20 cellular contexts compared by ENCODE assay signal in the genomic region with DNA sequence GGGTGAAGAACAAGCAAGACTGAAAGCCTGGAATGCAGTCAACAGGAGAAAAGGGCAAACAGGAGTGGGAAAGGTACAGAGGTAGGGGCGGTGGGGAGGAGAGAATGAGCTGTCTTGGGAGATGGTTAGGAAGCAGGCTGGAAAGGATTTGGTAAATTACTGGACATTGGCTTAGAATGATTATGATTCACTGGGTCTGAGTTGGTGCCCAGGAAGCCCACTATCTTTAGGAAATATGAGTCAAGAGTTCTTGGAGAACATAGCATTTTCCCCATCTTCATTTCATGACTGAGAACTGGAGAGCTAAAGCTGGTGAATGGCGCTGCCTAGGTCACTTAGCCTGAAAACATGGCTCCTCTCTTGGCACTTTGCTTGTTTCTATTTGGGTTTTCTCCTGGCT.
DNase-seq lines count a peak whose midpoint lies in the region; ATAC-seq and TF ChIP-seq lines count a peak whose summit lies in the region.
"Had no signal": no experiment of that assay in that cellular context is flagged by ENCODE, and none has a peak within 500 bp of the region (broad histone marks: within the 10 kb centered on the region; RNA-seq: fewer than 3 reads in every experiment).

No MANE protein-coding gene starts in this region.

- H4K20me1 ChIP-seq in IMR-90 (ENCODE audit: insufficient read depth, low read length) (no peaks in the 10 kb centered on the region), osteoblast (ENCODE audit: insufficient read depth, low read length) (no peaks in the 10 kb centered on the region), PC-9 (ENCODE audit: insufficient read depth) (no peaks in the 10 kb centered on the region)
- H4K20me1 ChIP-seq: BLaER1 had no signal

- no TSS peak for BruUV-seq in IMR-90 (replicated peaks; lab: Mats Ljungman, UMichigan)
- BruUV-seq in PC-9 (replicated peaks; lab: Mats Ljungman, UMichigan), result no TSS peak

- dilution Hi-C loops in IMR-90 (cut with HindIII; ENCODE audit: low sequenced_read_pairs, unreplicated experiment), result no loop called here

- H3K4ac ChIP-seq in IMR-90 (ENCODE audit: low read depth, low read length), result no peak overlapping the region

- in situ Hi-C loops in IMR-90 (cut with MboI; ENCODE audit: low sequenced_read_pairs) (loop anchor here (10.0 to 25.0 kb wide), 2 partner anchors 263 to 334 kb away; no protein-coding TSS in a partner anchor), brain microvascular endothelial cell (cut with HindIII; ENCODE audit: low pct_ligation_motif_present, low sequenced_read_pairs) (no loop called here)

- TF ChIP-seq RAD21 in IMR-90 (IDR thresholded peaks at IDR 0.05; ENCODE audit: low read length), result no peak

- CTCF ChIA-PET in IMR-90 (lab: Yijun Ruan, JAX), result interaction anchor here (1.2 kb wide), 1 partner anchor 16 kb away, joined by 4 read pairs; no protein-coding TSS in a partner anchor
- CTCF ChIA-PET in PC-9 (lab: Charles Lee), result no interaction called here

- no peak overlapping the region for H2AFZ ChIP-seq in IMR-90 (replicated peaks; ENCODE audit: low read length, poor library complexity)
- no peak overlapping the region for H2AFZ ChIP-seq in osteoblast (ENCODE audit: low read length)
- H2AFZ ChIP-seq in PC-9, result no peak overlapping the region

- intact Hi-C loops in IMR-90 (cut with micrococcal nuclease), result no loop called here
- intact Hi-C loops in head of caudate nucleus (cut with DNase I), result no loop called here
- intact Hi-C loops in PC-9 (cut with micrococcal nuclease; ENCODE audit: unreplicated experiment), result no loop called here

- DNase-seq in EH (ENCODE audit: low read depth), result peak; percentile 67
- peak; percentile 74 for DNase-seq in IMR-90
- peak; percentile 57 for DNase-seq in brain microvascular endothelial cell
- DNase-seq in osteoblast (ENCODE audit: insufficient read length, low spot score, missing footprints), result peak; percentile 93
- no peak for DNase-seq in head of caudate nucleus
- no peak for DNase-seq in PC-9
- DNase-seq: activated CD4-positive, alpha-beta T cell treated with anti-CD3 and anti-CD28 coated beads, Interleukin-2, amount 10 ng/mL, durations not matched to agents 7 days and 5 days; activated gamma-delta T cell treated with Interleukin-2 at 50 U/mL for 16 hours; kidney; mesenchymal stem cell; naive thymus-derived CD4-positive, alpha-beta T cell; NCI-H1694 treated with DMSO at 0.1 percent for 48 hours; pancreas; stimulated activated CD4-positive, alpha-beta T cell treated with anti-CD3 and anti-CD28 coated beads, Interleukin-2, amount 100 ng/mL, for 48 hours had no signal

- H3K9ac ChIP-seq in IMR-90 (ENCODE audit: low read depth, low read length), result no peak overlapping the region
- H3K9ac ChIP-seq: BLaER1 had no signal

- H3K18ac ChIP-seq in IMR-90 (ENCODE audit: low read depth, low read length), result no peak overlapping the region

- TF ChIP-seq CTCF in IMR-90 (conservative IDR thresholded peaks at IDR 0.05; ENCODE audit: low read depth, low read length) (no peak), brain microvascular endothelial cell (IDR thresholded peaks at IDR 0.05; ENCODE audit: low read depth, low read length, missing control alignments) (no peak), osteoblast (IDR thresholded peaks at IDR 0.05; ENCODE audit: extremely low read depth, low read depth, low read length) (no peak), PC-9 (conservative IDR thresholded peaks at IDR 0.05) (no peak)

- POLR2A ChIA-PET in IMR-90 (lab: Charles Lee; ENCODE audit: unreplicated experiment), result no interaction called here
- POLR2A ChIA-PET in PC-9 (lab: Charles Lee; ENCODE audit: unreplicated experiment), result no interaction called here

- peaks cover 7% of the 10 kb centered on the region; the same call in 1 of the 2 replicates for H3K9me2 ChIP-seq in PC-9 (ENCODE audit: insufficient read depth)

- peaks cover 3% of the 10 kb centered on the region; the same call in 1 of the 2 replicates for H3K27me3 ChIP-seq in IMR-90 (ENCODE audit: control insufficient read depth, insufficient read depth, low read length)
- H3K27me3 ChIP-seq in brain microvascular endothelial cell (replicated peaks), result no peaks in the 10 kb centered on the region
- H3K27me3 ChIP-seq in osteoblast (ENCODE audit: insufficient read depth, low read length), result no peaks in the 10 kb centered on the region
- no peaks in the 10 kb centered on the region for H3K27me3 ChIP-seq in PC-9 (ENCODE audit: insufficient read depth, low read depth)
- H3K27me3 ChIP-seq: ascending aorta, BLaER1, pancreas, vagina had no signal

- H3K14ac ChIP-seq in IMR-90 (replicated peaks; ENCODE audit: low read depth, low read length), result no peak overlapping the region

- H3K79me2 ChIP-seq in osteoblast (ENCODE audit: insufficient read depth, low read length) (no peaks in the 10 kb centered on the region), PC-9 (ENCODE audit: low read depth) (no peaks in the 10 kb centered on the region)

- H3K9me3 ChIP-seq in IMR-90 (ENCODE audit: control insufficient read depth, insufficient read depth, low read length), result no peaks in the 10 kb centered on the region
- no peaks in the 10 kb centered on the region for H3K9me3 ChIP-seq in osteoblast (ENCODE audit: low read depth, low read length)
- no peaks in the 10 kb centered on the region for H3K9me3 ChIP-seq in PC-9 (ENCODE audit: insufficient read depth, low read depth)
- H3K9me3 ChIP-seq: ascending aorta, BLaER1, pancreas, vagina had no signal

- no peak overlapping the region for H4K8ac ChIP-seq in IMR-90 (ENCODE audit: low read depth in 2 of 2, low read length in 2 of 2)

- no peak overlapping the region for H4K91ac ChIP-seq in IMR-90 (ENCODE audit: insufficient read depth, low read depth, low read length)

- no peak overlapping the region for H3K56ac ChIP-seq in IMR-90 (ENCODE audit: extremely low read depth, insufficient read depth, low read length)

- no peak overlapping the region for H2BK120ac ChIP-seq in IMR-90 (ENCODE audit: low read depth, low read length)

- H3K9me1 ChIP-seq in IMR-90 (ENCODE audit: insufficient read depth, low read length), result no peaks in the 10 kb centered on the region

- H2BK20ac ChIP-seq in IMR-90 (ENCODE audit: low read depth, low read length), result no peak overlapping the region

- no peak overlapping the region for H2AK9ac ChIP-seq in IMR-90 (replicated peaks; ENCODE audit: low read depth, low read length, poor library complexity)

- H2AK5ac ChIP-seq in IMR-90 (ENCODE audit: low read depth, low read length), result no peak overlapping the region

- no peak for TF ChIP-seq POLR2A in IMR-90 (IDR thresholded peaks at IDR 0.05; ENCODE audit: low read depth, low read length)

- H3K27ac ChIP-seq in IMR-90 (ENCODE audit: insufficient read depth, low read length) (no peak overlapping the region), brain microvascular endothelial cell (no peak overlapping the region), osteoblast (ENCODE audit: low read depth, low read length) (peak overlapping the region; percentile 41), PC-9 (no peak overlapping the region)
- H3K27ac ChIP-seq: BLaER1, epithelial cell of prostate, pancreas, RWPE1, vagina had no signal

- H3K4me2 ChIP-seq in IMR-90 (ENCODE audit: low read depth, low read length) (no peak overlapping the region), osteoblast (ENCODE audit: insufficient read depth, low read length) (peak overlapping the region; percentile 22), PC-9 (no peak overlapping the region)
- H3K4me2 ChIP-seq: BLaER1 had no signal

- H3K23ac ChIP-seq in IMR-90 (ENCODE audit: low read depth, low read length), result no peak overlapping the region

- ATAC-seq in IMR-90 (ENCODE audit: low read depth) (no peak; the same call in 1 of the 2 replicates), GM21526 (IDR thresholded peaks at IDR 0.05; ENCODE audit: low FRiP score, unreplicated experiment) (no peak)
- ATAC-seq: naive thymus-derived CD4-positive, alpha-beta T cell; pancreas had no signal

- no peak overlapping the region for H2BK15ac ChIP-seq in IMR-90 (ENCODE audit: low read depth, low read length)

- H3K4me1 ChIP-seq in IMR-90 (ENCODE audit: control insufficient read depth, insufficient read depth, low read length) (peaks cover 2% of the 10 kb centered on the region; the same call in 1 of the 2 replicates), osteoblast (ENCODE audit: insufficient read depth, low read length) (peaks cover 18% of the 10 kb centered on the region), PC-9 (replicated peaks; ENCODE audit: insufficient read depth) (no peaks in the 10 kb centered on the region)
- H3K4me1 ChIP-seq: ascending aorta, BLaER1, pancreas, vagina had no signal

- no peak overlapping the region for H4K5ac ChIP-seq in IMR-90 (ENCODE audit: low read depth, low read length)

- H3K79me1 ChIP-seq in IMR-90 (ENCODE audit: low read depth in 1 of 2, low read length in 2 of 2), result no peaks in the 10 kb centered on the region

- H3K4me3 ChIP-seq in IMR-90 (ENCODE audit: insufficient read depth, low read depth, low read length) (no peak overlapping the region), brain microvascular endothelial cell (ENCODE audit: low read depth, low read length) (no peak overlapping the region), osteoblast (ENCODE audit: insufficient read depth, low read length) (no peak overlapping the region), PC-9 (no peak overlapping the region)
- H3K4me3 ChIP-seq: ascending aorta, BLaER1, pancreas, vagina had no signal

- no peak overlapping the region for H2BK5ac ChIP-seq in IMR-90 (ENCODE audit: low read depth, low read length, poor library complexity, severe bottlenecking)

- no peaks in the 10 kb centered on the region for H3F3A ChIP-seq in PC-9 (ENCODE audit: insufficient read depth, low read depth)

- no peaks in the 10 kb centered on the region for H3K36me3 ChIP-seq in IMR-90 (ENCODE audit: control insufficient read depth, insufficient read depth, low read length)
- no peaks in the 10 kb centered on the region for H3K36me3 ChIP-seq in brain microvascular endothelial cell (replicated peaks)
- H3K36me3 ChIP-seq in osteoblast (ENCODE audit: insufficient read depth, low read length), result no peaks in the 10 kb centered on the region
- no peaks in the 10 kb centered on the region for H3K36me3 ChIP-seq in PC-9 (ENCODE audit: low read depth)
- H3K36me3 ChIP-seq: ascending aorta, BLaER1, pancreas, vagina had no signal

- WGBS in IMR-90 (ENCODE audit: extremely low coverage in 2 of 2, insufficient read length in 1 of 2), 2 experiments, result no CpG with 5 or more reads among the region's 2 CpGs

TF ChIP-seq in IMR-90, 13 proteins besides CTCF, POLR2A, EP300 and RAD21 (continues in another document):
- TF ChIP-seq SMC3 (IDR thresholded peaks at IDR 0.05; ENCODE audit: low read depth, low read length), result no peak
- TF ChIP-seq, protein P1, sequence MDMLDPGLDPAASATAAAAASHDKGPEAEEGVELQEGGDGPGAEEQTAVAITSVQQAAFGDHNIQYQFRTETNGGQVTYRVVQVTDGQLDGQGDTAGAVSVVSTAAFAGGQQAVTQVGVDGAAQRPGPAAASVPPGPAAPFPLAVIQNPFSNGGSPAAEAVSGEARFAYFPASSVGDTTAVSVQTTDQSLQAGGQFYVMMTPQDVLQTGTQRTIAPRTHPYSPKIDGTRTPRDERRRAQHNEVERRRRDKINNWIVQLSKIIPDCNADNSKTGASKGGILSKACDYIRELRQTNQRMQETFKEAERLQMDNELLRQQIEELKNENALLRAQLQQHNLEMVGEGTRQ (IDR thresholded peaks at IDR 0.05; ENCODE audit: low read depth, low read length), result no peak
- no peak for TF ChIP-seq CHD1 (IDR thresholded peaks at IDR 0.05; ENCODE audit: low read depth, low read length)

Comparison
In these comparisons a context has a peak if more than half of its experiments do, and no peak if none do; other contexts are left out.
1. DNase-seq: peak in EH (single experiment), IMR-90 (single experiment), brain microvascular endothelial cell (single experiment) and osteoblast (single experiment); none in head of caudate nucleus (0 of 42) and PC-9 (0 of 2).